ENCODE assay signal across 14 cellular contexts in genomic region chr12:26730546-26731085, GRCh38.
DNase-seq lines count a peak whose midpoint lies in the region; ATAC-seq and TF ChIP-seq lines count a peak whose summit lies in the region.
"Had no signal": no experiment of that assay in that cellular context is flagged by ENCODE, and none has a peak within 500 bp of the region (broad histone marks: within the 10 kb centered on the region; RNA-seq: fewer than 3 reads in every experiment).

No MANE protein-coding gene starts in this region.

- no peak for DNase-seq in activated naive CD8-positive, alpha-beta T cell treated with anti-CD3 and anti-CD28 coated beads, Interleukin-2, amount 50 U/mL, for 24 hours
- no peak for DNase-seq in activated naive CD8-positive, alpha-beta T cell treated with anti-CD3 and anti-CD28 coated beads for 36 hours
- DNase-seq in dermis microvascular lymphatic vessel endothelial cell (ENCODE audit: low read depth in 2 of 2) (peak; percentile 55 to 89), lung microvascular endothelial cell (ENCODE audit: low read depth in 2 of 2) (peak; percentile 77 to 88), coronary artery (ENCODE audit: low spot score) (no peak)
- no peak for DNase-seq in activated CD4-positive, alpha-beta T cell treated with anti-CD3 and anti-CD28 coated beads for 4 hours
- DNase-seq: Caco-2; CD8-positive, alpha-beta T cell; DND-41; GF-D8; IMR-90 had no signal

- TF ChIP-seq CTCF in coronary artery (IDR thresholded peaks at IDR 0.05), result no peak

- H3K4me3 ChIP-seq in coronary artery, result no peak overlapping the region

- H3K27me3 Mint-ChIP-seq in activated naive CD8-positive, alpha-beta T cell treated with anti-CD3 and anti-CD28 coated beads, Interleukin-2, amount 50 U/mL, for 24 hours, result no peaks in the 10 kb centered on the region
- H3K27me3 Mint-ChIP-seq in activated naive CD8-positive, alpha-beta T cell treated with anti-CD3 and anti-CD28 coated beads for 36 hours, result no peaks in the 10 kb centered on the region

- no peak overlapping the region for H3K27ac ChIP-seq in coronary artery
- H3K27ac ChIP-seq: 22Rv1 had no signal

- H3K36me3 Mint-ChIP-seq in activated naive CD8-positive, alpha-beta T cell treated with anti-CD3 and anti-CD28 coated beads, Interleukin-2, amount 50 U/mL, for 24 hours (ENCODE audit: low read depth), result peaks cover 8% of the 10 kb centered on the region
- peaks cover 24% of the 10 kb centered on the region for H3K36me3 Mint-ChIP-seq in activated naive CD8-positive, alpha-beta T cell treated with anti-CD3 and anti-CD28 coated beads for 36 hours

- no peaks in the 10 kb centered on the region for H3K9me3 Mint-ChIP-seq in activated naive CD8-positive, alpha-beta T cell treated with anti-CD3 and anti-CD28 coated beads, Interleukin-2, amount 50 U/mL, for 24 hours
- peaks cover 1% of the 10 kb centered on the region for H3K9me3 Mint-ChIP-seq in activated naive CD8-positive, alpha-beta T cell treated with anti-CD3 and anti-CD28 coated beads for 36 hours
- H3K9me3 Mint-ChIP-seq: CD8-positive, alpha-beta T cell had no signal

- ATAC-seq in activated naive CD8-positive, alpha-beta T cell treated with anti-CD3 and anti-CD28 coated beads, Interleukin-2, amount 50 U/mL, for 24 hours, result no peak
- ATAC-seq in GM21528 (IDR thresholded peaks at IDR 0.05; ENCODE audit: low FRiP score, unreplicated experiment), result no peak
- ATAC-seq: CD8-positive, alpha-beta T cell; HCT116 had no signal

- H3K27ac Mint-ChIP-seq in activated naive CD8-positive, alpha-beta T cell treated with anti-CD3 and anti-CD28 coated beads, Interleukin-2, amount 50 U/mL, for 24 hours, result peak overlapping the region; percentile 43
- H3K27ac Mint-ChIP-seq in activated naive CD8-positive, alpha-beta T cell treated with anti-CD3 and anti-CD28 coated beads for 36 hours, result no peak overlapping the region
- H3K27ac Mint-ChIP-seq: CD8-positive, alpha-beta T cell had no signal

- no peak overlapping the region for H3K4me3 Mint-ChIP-seq in activated naive CD8-positive, alpha-beta T cell treated with anti-CD3 and anti-CD28 coated beads, Interleukin-2, amount 50 U/mL, for 24 hours
- no peak overlapping the region for H3K4me3 Mint-ChIP-seq in activated naive CD8-positive, alpha-beta T cell treated with anti-CD3 and anti-CD28 coated beads for 36 hours
- H3K4me3 Mint-ChIP-seq: CD8-positive, alpha-beta T cell had no signal

- peaks cover 79% of the 10 kb centered on the region for H3K4me1 Mint-ChIP-seq in activated naive CD8-positive, alpha-beta T cell treated with anti-CD3 and anti-CD28 coated beads, Interleukin-2, amount 50 U/mL, for 24 hours
- peaks cover 68% of the 10 kb centered on the region for H3K4me1 Mint-ChIP-seq in activated naive CD8-positive, alpha-beta T cell treated with anti-CD3 and anti-CD28 coated beads for 36 hours

Comparison
In these comparisons a context has a peak if more than half of its experiments do, and no peak if none do; other contexts are left out.
1. DNase-seq: peak in dermis microvascular lymphatic vessel endothelial cell (2 of 2) and lung microvascular endothelial cell (2 of 2); none in activated naive CD8-positive, alpha-beta T cell treated with anti-CD3 and anti-CD28 coated beads, Interleukin-2, amount 50 U/mL, for 24 hours (single experiment), activated naive CD8-positive, alpha-beta T cell treated with anti-CD3 and anti-CD28 coated beads for 36 hours (single experiment), activated CD4-positive, alpha-beta T cell treated with anti-CD3 and anti-CD28 coated beads for 4 hours (0 of 2) and coronary artery (single experiment).